11 cellular contexts compared by ENCODE assay signal in the genomic region with DNA sequence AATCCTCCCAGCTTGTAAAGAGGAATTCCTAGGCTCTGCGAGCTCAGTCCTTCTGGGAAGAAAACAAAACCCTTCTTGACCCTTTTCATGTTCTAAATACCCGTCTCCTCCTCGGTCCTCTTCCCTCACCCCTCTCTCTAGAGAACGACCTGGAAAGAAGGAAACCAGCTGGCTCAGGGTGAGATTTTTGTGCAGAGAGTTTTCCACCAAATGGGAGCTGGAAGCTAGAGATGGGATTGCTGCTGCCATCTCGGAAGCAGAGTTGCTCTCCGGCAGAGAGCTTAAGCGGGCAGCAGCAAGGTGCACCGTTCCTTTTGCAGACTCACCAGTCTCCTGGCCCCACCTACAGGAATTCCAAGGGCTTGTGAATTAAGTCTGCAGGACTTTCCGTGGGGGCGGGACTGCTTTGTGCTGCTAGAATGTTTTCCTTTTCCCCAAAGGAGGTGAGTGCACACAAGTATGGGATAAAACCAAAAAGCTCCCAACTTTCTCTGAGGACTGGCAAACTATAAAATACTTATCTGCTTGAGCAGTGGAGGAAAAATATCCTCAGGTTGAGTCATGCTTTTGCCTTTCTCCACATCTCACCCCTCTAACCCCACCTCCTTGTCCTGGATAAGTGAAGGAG. TPM values are rescaled to one million over a fixed set of nuclear protein-coding genes. Genes with fewer than 3 reads are reported as not detected.
A peak's percentile ranks its signal among the peaks of the same experiment; 100 is the strongest.
DNase-seq lines count a peak whose midpoint lies in the region; ATAC-seq and TF ChIP-seq lines count a peak whose summit lies in the region.
"Had no signal": no experiment of that assay in that cellular context is flagged by ENCODE, and none has a peak within 500 bp of the region (broad histone marks: within the 10 kb centered on the region; RNA-seq: fewer than 3 reads in every experiment).

No MANE protein-coding gene starts in this region.

- peak; percentile 63 for DNase-seq in NT2/D1 (ENCODE audit: low read depth, low spot score)
- no peak for DNase-seq in esophagus squamous epithelium (lab: John Stamatoyannopoulos, UW)
- DNase-seq in upper lobe of right lung, result peak; percentile 66
- DNase-seq in RKO (ENCODE audit: low spot score), result no peak
- DNase-seq in NOMO-1 treated with DMSO at 0.1 percent for 48 hours (lab: John Stamatoyannopoulos, UW; ENCODE audit: unreplicated experiment), result no peak
- no peak for DNase-seq in SW 1271 (lab: John Stamatoyannopoulos, UW)
- DNase-seq: activated naive CD4-positive, alpha-beta T cell treated with anti-CD3 and anti-CD28 coated beads for 36 hours; DMS153 had no signal

- ATAC-seq in upper lobe of right lung, result peak; percentile 87
- ATAC-seq: stimulated activated effector memory CD8-positive, alpha-beta T cell treated with anti-CD3 and anti-CD28 coated beads, Interleukin-12 subunit alpha, Interleukin-12 subunit beta, amount 100 ng/mL, for 72 hours had no signal

- no peak overlapping the region for H3K4me3 ChIP-seq in NT2/D1 (ENCODE audit: insufficient read length, low read depth)
- no peak overlapping the region for H3K4me3 ChIP-seq in esophagus squamous epithelium
- H3K4me3 ChIP-seq in liver (ENCODE audit: low read depth in 1 of 3, low read length in 3 of 3), result no peak overlapping the region
- no peak overlapping the region for H3K4me3 ChIP-seq in upper lobe of right lung
- H3K4me3 ChIP-seq: skin epidermis had no signal

- H3K9me3 ChIP-seq in NT2/D1 (ENCODE audit: insufficient read depth, low read length) (no peaks in the 10 kb centered on the region), esophagus squamous epithelium (no peaks in the 10 kb centered on the region), liver (ENCODE audit: control insufficient read depth in 4 of 4, low read length in 3 of 4) (no peaks in the 10 kb centered on the region), upper lobe of right lung (no peaks in the 10 kb centered on the region)

- H3K36me3 ChIP-seq in NT2/D1 (ENCODE audit: insufficient read depth, insufficient read length, low read length) (no peaks in the 10 kb centered on the region), esophagus squamous epithelium (no peaks in the 10 kb centered on the region), liver (ENCODE audit: control insufficient read depth in 4 of 4, insufficient read depth in 3 of 4, low read depth in 1 of 4, low read length in 3 of 4) (no peaks in the 10 kb centered on the region), upper lobe of right lung (no peaks in the 10 kb centered on the region)

- TF ChIP-seq POLR2A in esophagus squamous epithelium (IDR thresholded peaks at IDR 0.05), result no peak

- H3K9ac ChIP-seq in NT2/D1 (ENCODE audit: insufficient read length, low read depth) (no peak overlapping the region), liver (ENCODE audit: low read depth in 1 of 2, low read length in 2 of 2) (no peak overlapping the region)

- intact Hi-C loops in esophagus squamous epithelium (cut with DNase I) (loop anchor here (10.0 kb wide), 1 partner anchor 67 kb away; no protein-coding TSS in a partner anchor), upper lobe of right lung (cut with DNase I) (loop anchor here (5.0 kb wide), 1 partner anchor 64 kb away; no protein-coding TSS in a partner anchor)

- H3K27me3 ChIP-seq in NT2/D1 (ENCODE audit: insufficient read depth, insufficient read length) (no peaks in the 10 kb centered on the region), esophagus squamous epithelium (peaks cover 0 to 7% (median 0%) of the 10 kb centered on the region in 4 donors), liver (ENCODE audit: control insufficient read depth in 4 of 4, insufficient read depth in 4 of 4, low read length in 3 of 4) (no peaks in the 10 kb centered on the region), upper lobe of right lung (no peaks in the 10 kb centered on the region)

- H3K4me1 ChIP-seq in NT2/D1 (ENCODE audit: insufficient read depth, insufficient read length) (peaks cover 6% of the 10 kb centered on the region), esophagus squamous epithelium (peaks cover 0 to 26% (median 4%) of the 10 kb centered on the region in 3 donors), liver (ENCODE audit: control insufficient read depth in 4 of 4, insufficient read depth in 4 of 4, low read length in 3 of 4) (peaks cover 0 to 2% (median 0%) of the 10 kb centered on the region in 4 donors), upper lobe of right lung (peaks cover 23% of the 10 kb centered on the region)

- TF ChIP-seq RAD21 in liver (IDR thresholded peaks at IDR 0.05), result peak in 1 of 2 donors; percentile 47

- WGBS in esophagus squamous epithelium, 2 donors, result 44 to 47% methylated on average over 5 to 8 of the region's 10 CpGs
- WGBS in liver, result 69% methylated on average over 10 of the region's 10 CpGs

- TF ChIP-seq CTCF in esophagus squamous epithelium (IDR thresholded peaks at IDR 0.05), result peak in 4 of 6 experiments; percentile 30 to 47 (median 37)
- TF ChIP-seq CTCF in liver (IDR thresholded peaks at IDR 0.05; ENCODE audit: low read depth, low read length, missing input control), result no peak
- TF ChIP-seq CTCF in upper lobe of right lung (IDR thresholded peaks at IDR 0.05), result peak; percentile 42

- H3K27ac ChIP-seq in esophagus squamous epithelium, result peak overlapping the region in 1 of 4 donors; percentile 13
- no peak overlapping the region for H3K27ac ChIP-seq in liver (ENCODE audit: low read depth in 1 of 2, low read length in 2 of 2)
- H3K27ac ChIP-seq in upper lobe of right lung, result peak overlapping the region; percentile 67

TF ChIP-seq in liver, 16 proteins besides CTCF, POLR2A, EP300 and RAD21:
- TF ChIP-seq JUND (IDR thresholded peaks at IDR 0.05) (no peak), HNF4A (conservative IDR thresholded peaks at IDR 0.05) (no peak), NR2F2 (IDR thresholded peaks at IDR 0.05) (peak; percentile 8), YY1 (IDR thresholded peaks at IDR 0.05) (no peak), FOXA1 (IDR thresholded peaks at IDR 0.05) (no peak), GABPA (IDR thresholded peaks at IDR 0.05 in 1 of 2, conservative IDR thresholded peaks at IDR 0.05 in 1 of 2) (no peak)
- TF ChIP-seq, protein P1, sequence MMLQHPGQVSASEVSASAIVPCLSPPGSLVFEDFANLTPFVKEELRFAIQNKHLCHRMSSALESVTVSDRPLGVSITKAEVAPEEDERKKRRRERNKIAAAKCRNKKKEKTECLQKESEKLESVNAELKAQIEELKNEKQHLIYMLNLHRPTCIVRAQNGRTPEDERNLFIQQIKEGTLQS (IDR thresholded peaks at IDR 0.05), result no peak
- TF ChIP-seq, protein P2, sequence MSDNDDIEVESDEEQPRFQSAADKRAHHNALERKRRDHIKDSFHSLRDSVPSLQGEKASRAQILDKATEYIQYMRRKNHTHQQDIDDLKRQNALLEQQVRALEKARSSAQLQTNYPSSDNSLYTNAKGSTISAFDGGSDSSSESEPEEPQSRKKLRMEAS (IDR thresholded peaks at IDR 0.05), result no peak

RNA-seq across cellular contexts. Expression of gene KIAA0040, which starts 29.1 kb away (rescaled TPM):
- total RNA-seq in esophagus squamous epithelium (10 to 100 TPM in 2 of 4 donors, 1 to 10 TPM in 2; 3.3 to 22.7 (median 10.3) TPM), liver (10 to 100 TPM in 1 of 2 donors, 1 to 10 TPM in 1; 5.7 to 12.0 TPM), upper lobe of right lung (44.8 TPM)
- 1 to 10 TPM; 4.6 to 5.8 TPM for polyA plus RNA-seq in liver

Comparison
In these comparisons a context has a peak if more than half of its experiments do, and no peak if none do; other contexts are left out.
1. DNase-seq: peak in NT2/D1 (single experiment) and upper lobe of right lung (single experiment); none in esophagus squamous epithelium (single experiment), RKO (single experiment), NOMO-1 treated with DMSO at 0.1 percent for 48 hours (single experiment) and SW 1271 (0 of 2).